20 cellular contexts compared by ENCODE assay signal in the genomic region with DNA sequence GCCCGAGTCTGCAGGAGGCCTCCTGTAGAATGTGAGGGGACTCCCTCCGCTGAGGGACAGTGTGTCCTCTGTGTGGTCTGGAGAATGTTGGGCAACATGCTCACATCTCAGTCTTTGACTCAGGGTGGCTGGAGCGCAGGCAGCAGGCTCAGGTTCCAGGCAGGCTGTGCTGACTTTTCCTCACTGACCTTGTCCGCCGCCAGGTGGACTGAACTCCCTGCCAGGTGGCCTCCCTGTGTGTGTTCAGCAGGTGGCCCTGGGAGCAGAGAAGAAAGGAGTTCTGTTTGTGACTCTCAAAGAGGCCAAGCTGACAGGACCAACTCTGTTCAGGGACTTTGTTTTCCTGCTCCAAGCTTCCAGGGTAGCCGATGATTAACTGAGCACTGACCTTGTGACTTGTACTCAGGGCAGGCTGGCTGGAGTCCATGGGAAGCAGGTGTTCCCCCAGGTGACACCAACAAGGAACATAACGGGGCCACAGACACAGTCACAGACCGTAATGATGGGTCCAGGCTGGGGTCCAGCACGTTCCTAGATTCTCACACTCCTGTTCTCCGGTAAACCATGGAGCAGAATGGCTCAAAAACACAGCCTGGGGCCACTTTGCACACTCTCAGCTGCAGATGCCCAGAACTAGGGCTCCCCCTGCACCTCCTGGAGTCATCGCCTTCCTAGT.
DNase-seq lines count a peak whose midpoint lies in the region; ATAC-seq, FAIRE-seq and TF ChIP-seq lines count a peak whose summit lies in the region.
"Had no signal": no experiment of that assay in that cellular context is flagged by ENCODE, and none has a peak within 500 bp of the region (broad histone marks: within the 10 kb centered on the region; RNA-seq: fewer than 3 reads in every experiment).

No MANE protein-coding gene starts in this region.

- H3K79me2 ChIP-seq in HepG2 (ENCODE audit: insufficient read depth, low read length) = no peaks in the 10 kb centered on the region

- intact Hi-C loops in HepG2 (cut with micrococcal nuclease; ENCODE audit: unreplicated experiment) = no loop called here
- intact Hi-C loops in right cardiac atrium (cut with DNase I) = no loop called here

- H3K4me3 ChIP-seq in HepG2 (replicated peaks in 1 of 3; ENCODE audit: insufficient read depth in 1 of 3, low read depth in 2 of 3, low read length in 3 of 3) = peak overlapping the region in 1 of 3 experiments; percentile 11; a peak in 1 of 6 replicates
- H3K4me3 ChIP-seq in right cardiac atrium (ENCODE audit: low read length) = no peak overlapping the region
- H3K4me3 ChIP-seq: BLaER1, GM23248, PC-9 had no signal

- FAIRE-seq in HepG2 (lab: Jason Lieb, UNC) (peak; percentile 68), urothelium cell line (lab: Jason Lieb, UNC) (peak; percentile 17)
- FAIRE-seq: keratinocyte had no signal

- TF ChIP-seq CTCF in HepG2 (CRISPR knock-in tag; IDR thresholded peaks at IDR 0.05) = peak; percentile 72

- BruUV-seq in HepG2 (replicated peaks; lab: Mats Ljungman, UMichigan) = no TSS peak

- H3K4me1 ChIP-seq in HepG2 (ENCODE audit: insufficient read depth, low read length) = peaks cover 31% of the 10 kb centered on the region
- no peaks in the 10 kb centered on the region for H3K4me1 ChIP-seq in right cardiac atrium (ENCODE audit: control insufficient read depth, insufficient read depth, low read length)
- H3K4me1 ChIP-seq: BLaER1, foreskin keratinocyte had no signal

- H3K36me3 ChIP-seq in HepG2 (replicated peaks in 1 of 2; ENCODE audit: control insufficient read depth in 1 of 2, insufficient read depth in 2 of 2, low read length in 2 of 2) = no peaks in the 10 kb centered on the region
- H3K36me3 ChIP-seq: BLaER1 had no signal

- H3K9me3 ChIP-seq in HepG2 (ENCODE audit: low read length) (no peaks in the 10 kb centered on the region), right cardiac atrium (ENCODE audit: control insufficient read depth, low read length) (no peaks in the 10 kb centered on the region)
- H3K9me3 ChIP-seq: BLaER1 had no signal

- in situ Hi-C loops in HepG2 (cut with HindIII; ENCODE audit: extremely low pct_ligation_motif_present, low pct_unique_long_range_greater_than_20kb) = no loop called here

- H4K20me1 ChIP-seq in HepG2 (ENCODE audit: insufficient read depth, low read length) = no peaks in the 10 kb centered on the region
- H4K20me1 ChIP-seq: BLaER1 had no signal

- no peak for TF ChIP-seq RAD21 in HepG2 (CRISPR knock-in tag; IDR thresholded peaks at IDR 0.05)

- no peak overlapping the region; the same call in 1 of the 2 replicates for H3K9ac ChIP-seq in HepG2 (ENCODE audit: insufficient read depth, low read depth, low read length)
- H3K9ac ChIP-seq: BLaER1, GM23248 had no signal

- H3K27ac ChIP-seq in HepG2 (ENCODE audit: extremely low read length, insufficient read depth, low read length) = peak overlapping the region; percentile 39
- H3K27ac ChIP-seq in right cardiac atrium (ENCODE audit: low read length) = no peak overlapping the region
- H3K27ac ChIP-seq: BLaER1, foreskin keratinocyte, GM23248, PC-9 had no signal

- H3K27me3 ChIP-seq in HepG2 (ENCODE audit: control insufficient read depth in 1 of 2, insufficient read depth in 2 of 2, low read length in 2 of 2) = no peaks in the 10 kb centered on the region
- no peaks in the 10 kb centered on the region for H3K27me3 ChIP-seq in right cardiac atrium (ENCODE audit: control insufficient read depth, insufficient read depth)
- H3K27me3 ChIP-seq: BLaER1, foreskin keratinocyte had no signal

- H2AFZ ChIP-seq in HepG2 (ENCODE audit: low read length) = no peak overlapping the region
- H2AFZ ChIP-seq: GM23248, PC-9 had no signal

- TF ChIP-seq EP300 in HepG2 (IDR thresholded peaks at IDR 0.05; ENCODE audit: low read depth in 2 of 2, low read length in 2 of 2) (peak in 1 of 2 experiments; percentile 57; a peak in 2 of 4 replicates), HepG2 (CRISPR knock-in tag; IDR thresholded peaks at IDR 0.05; ENCODE audit: borderline replicate concordance) (no peak; the same call in 1 of the 2 replicates)

- POLR2A ChIA-PET in HepG2 (lab: Yijun Ruan, JAX) = no interaction called here

- H3K4me2 ChIP-seq in HepG2 (ENCODE audit: low read depth, low read length) = peak overlapping the region; percentile 62
- H3K4me2 ChIP-seq: BLaER1, PC-9 had no signal

- CTCF ChIA-PET in HepG2 (lab: Yijun Ruan, JAX; ENCODE audit: low intra/inter-chr PET ratio, low total read pairs) = no interaction called here

- no peak for TF ChIP-seq POLR2A in HepG2 (IDR thresholded peaks at IDR 0.05; ENCODE audit: insufficient read depth in 1 of 2, low read depth in 2 of 2, low read length in 2 of 2)

- DNase-seq in NCI-H748 (lab: John Stamatoyannopoulos, UW; ENCODE audit: unreplicated experiment) (peak; percentile 71), NCI-H748 treated with DMSO at 0.1 percent for 48 hours (lab: John Stamatoyannopoulos, UW) (no peak), SHP77 (lab: John Stamatoyannopoulos, UW) (peak; percentile 44 to 69), HepG2 (ENCODE audit: low spot score) (peak; percentile 83), urothelium cell line (ENCODE audit: low spot score) (no peak), right cardiac atrium (no peak), kidney glomerular epithelial cell (lab: John Stamatoyannopoulos, UW) (no peak)
- DNase-seq: activated CD4-positive, alpha-beta memory T cell treated with anti-CD3 and anti-CD28 coated beads, Interleukin-2, amount 10 ng/mL, durations not matched to agents 7 days and 5 days; activated gamma-delta T cell treated with Interleukin-2 at 50 U/mL for 16 hours; activated T-cell treated with anti-CD3 and anti-CD28 coated beads for 4 hours; foreskin keratinocyte; GDM1; GM23248; hippocampal formation; KG1; naive thymus-derived CD4-positive, alpha-beta T cell had no signal

- WGBS in HepG2 (ENCODE audit: low lambda C conversion rate) = 6% methylated on average over 9 of the region's 11 CpGs
- 94% methylated on average over 11 of the region's 11 CpGs for WGBS in right cardiac atrium

- ATAC-seq in HepG2 = peak; percentile 94
- no peak for ATAC-seq in right cardiac atrium
- ATAC-seq in HG02642 (IDR thresholded peaks at IDR 0.05; ENCODE audit: poor library complexity, unreplicated experiment) = no peak
- ATAC-seq: foreskin keratinocyte; naive thymus-derived CD4-positive, alpha-beta T cell had no signal

TF ChIP-seq in HepG2, 621 proteins besides CTCF, POLR2A, EP300 and RAD21 (continues in another document):
- TF ChIP-seq AHDC1 (CRISPR knock-in tag; IDR thresholded peaks at IDR 0.05; ENCODE audit: borderline replicate concordance) = no peak
- no peak for TF ChIP-seq ZNF264 (CRISPR knock-in tag; IDR thresholded peaks at IDR 0.05)

Comparison
In these comparisons a context has a peak if more than half of its experiments do, and no peak if none do; other contexts are left out.
1. DNase-seq: peak in NCI-H748 (single experiment), SHP77 (2 of 2) and HepG2 (single experiment); none in NCI-H748 treated with DMSO at 0.1 percent for 48 hours (single experiment), urothelium cell line (single experiment), right cardiac atrium (0 of 3) and kidney glomerular epithelial cell (single experiment).